In the genomic region with DNA sequence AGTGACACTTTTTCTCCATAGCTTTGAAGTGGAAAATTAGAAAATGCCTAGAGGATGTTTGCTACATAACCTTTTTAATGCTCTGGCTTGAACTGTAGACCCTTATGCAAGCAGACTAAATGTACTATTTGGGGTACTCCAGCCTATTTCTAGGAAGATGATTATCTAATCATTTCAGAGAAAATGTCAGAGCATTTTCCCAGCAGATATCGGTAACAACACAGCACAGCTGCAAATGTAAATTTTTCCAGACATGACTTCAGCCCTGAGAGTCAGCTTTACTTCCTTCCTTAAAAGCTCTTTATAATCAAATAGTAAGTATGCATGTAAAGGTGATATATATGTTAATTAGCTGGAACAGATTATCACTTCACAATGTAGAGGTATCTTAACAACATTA, we compare ENCODE assay signal across 28 cellular contexts.
"Had no signal": no experiment of that assay in that cellular context is flagged by ENCODE, and none has a peak within 500 bp of the region (broad histone marks: within the 10 kb centered on the region; RNA-seq: fewer than 3 reads in every experiment).

No MANE protein-coding gene starts in this region.

- FAIRE-seq: islet of Langerhans, urothelium cell line had no signal

- H3K27me3 ChIP-seq: dorsolateral prefrontal cortex, esophagus muscularis mucosa, foreskin keratinocyte, gastroesophageal sphincter, heart left ventricle, left lung, ovary, sigmoid colon, spleen, tibial nerve, upper lobe of left lung had no signal

- H3K4me1 ChIP-seq: esophagus muscularis mucosa, foreskin keratinocyte, gastroesophageal sphincter, heart left ventricle, left lung, psoas muscle, sigmoid colon, spleen, tibial nerve, upper lobe of left lung had no signal

- H3K4me3 ChIP-seq: dorsolateral prefrontal cortex, esophagus muscularis mucosa, gastroesophageal sphincter, heart left ventricle, left lung, ovary, psoas muscle, sigmoid colon, spleen, thoracic aorta, tibial nerve, upper lobe of left lung had no signal

- H3K27ac ChIP-seq: dorsolateral prefrontal cortex, epithelial cell of prostate, esophagus muscularis mucosa, foreskin keratinocyte, gastroesophageal sphincter, heart left ventricle, left lung, ovary, psoas muscle, sigmoid colon, spleen, thoracic aorta, tibial nerve, upper lobe of left lung had no signal

- H3K36me3 ChIP-seq: esophagus muscularis mucosa, gastroesophageal sphincter, heart left ventricle, left lung, ovary, sigmoid colon, spleen, thoracic aorta, tibial nerve, upper lobe of left lung had no signal

- H3K9me3 ChIP-seq: esophagus muscularis mucosa, left lung, ovary, psoas muscle, sigmoid colon, thoracic aorta, tibial nerve, upper lobe of left lung had no signal

- ATAC-seq: foreskin keratinocyte; gastroesophageal sphincter; heart left ventricle; left cardiac atrium; left lung; naive thymus-derived CD4-positive, alpha-beta T cell; psoas muscle; right cardiac atrium; stimulated activated naive B cell treated with anti-CD40 and anti-IgM and Interleukin-4, amounts not matched to agents 10 μg/mL and 1 μg/mL and 100 μg/mL, for 72 hours had no signal

- DNase-seq: cortex of kidney; dorsolateral prefrontal cortex; effector CD4-positive, alpha-beta T cell; foreskin keratinocyte; heart left ventricle; hippocampal formation; left cardiac atrium; left lung; mesendoderm; midbrain; naive thymus-derived CD4-positive, alpha-beta T cell; occipital lobe; ovary; posterior cingulate gyrus; psoas muscle; right cardiac atrium; sigmoid colon; spleen; stimulated activated CD4-positive, alpha-beta T cell treated with anti-CD3 and anti-CD28 coated beads, Interleukin-2, amount 100 ng/mL, for 48 hours; stimulated activated naive B cell treated with anti-CD40 and anti-IgM and Interleukin-4, amounts not matched to agents 10 μg/mL and 1 μg/mL and 100 μg/mL, for 72 hours; upper lobe of left lung had no signal
